ENCODE assay signal across 27 cellular contexts in the genomic region with DNA sequence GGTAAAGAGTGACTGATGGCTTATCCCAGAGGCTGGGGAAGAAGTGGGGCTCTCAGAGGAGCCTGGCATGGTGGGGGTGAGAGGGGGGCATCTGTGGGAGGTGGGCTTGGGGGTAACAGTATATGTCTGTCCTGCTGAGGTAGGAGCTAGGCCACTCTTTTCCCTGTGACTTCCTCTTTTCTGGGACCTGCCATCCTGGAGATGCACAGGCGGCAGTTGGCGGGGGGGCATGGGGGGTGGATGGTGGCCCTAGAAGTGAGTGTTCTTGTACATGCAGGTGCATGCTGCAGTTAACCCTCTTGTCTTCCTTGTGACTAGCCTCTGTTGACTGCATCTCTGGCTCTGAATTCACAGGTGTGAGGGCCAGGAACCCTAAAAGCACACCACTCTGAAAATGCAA.
"Had no signal": no experiment of that assay in that cellular context is flagged by ENCODE, and none has a peak within 500 bp of the region (broad histone marks: within the 10 kb centered on the region; RNA-seq: fewer than 3 reads in every experiment).

No MANE protein-coding gene starts in this region.

- H3K36me3 ChIP-seq: left lung, lower lobe of right lung, pancreas, prostate gland, suprapubic skin, thoracic aorta, tibial nerve, upper lobe of left lung, vagina had no signal

- FAIRE-seq: islet of Langerhans, kidney, pancreas had no signal

- H3K27me3 ChIP-seq: pancreas, tibial nerve, upper lobe of left lung, vagina had no signal

- H3K4me1 ChIP-seq: left lung, pancreas, prostate gland had no signal

- H3K4me3 ChIP-seq: left lung, lower lobe of right lung, pancreas, prostate gland, skin epidermis, suprapubic skin, thoracic aorta, tibial nerve, upper lobe of left lung, vagina had no signal

- H3K27ac ChIP-seq: left lung, lower lobe of right lung, pancreas, prostate gland, skin epidermis, suprapubic skin, thoracic aorta, tibial nerve, upper lobe of left lung, vagina had no signal

- H3K9me3 ChIP-seq: left lung, lower lobe of right lung, pancreas, prostate gland, suprapubic skin, thoracic aorta, tibial nerve, upper lobe of left lung, vagina had no signal

- ATAC-seq: left colon; left lung; lower lobe of right lung; naive thymus-derived CD8-positive, alpha-beta T cell; pancreas; right cardiac atrium; sciatic nerve had no signal

- DNase-seq: hypothalamus; immature natural killer cell; kidney; left colon; left lung; lower lobe of right lung; mammary epithelial cell; mesenchymal stem cell; naive thymus-derived CD8-positive, alpha-beta T cell; nucleus accumbens; pancreas; posterior cingulate gyrus; retina; right cardiac atrium; stimulated activated CD4-positive, alpha-beta T cell treated with anti-CD3 and anti-CD28 coated beads, Interleukin-12 subunit alpha, Interleukin-12 subunit beta, amount 100 ng/mL, for 4 hours; stimulated activated CD4-positive, alpha-beta T cell treated with anti-CD3 and anti-CD28 coated beads, Interleukin-15, amount 100 ng/mL, for 24 hours; stimulated activated CD4-positive, alpha-beta T cell treated with anti-CD3 and anti-CD28 coated beads, Interleukin-4, amount 100 ng/mL, for 24 hours; stimulated activated naive CD4-positive, alpha-beta T cell had no signal
